Comparison of ENCODE assay signal across 14 cellular contexts in genomic region chr10:132382231-132382922, GRCh38. TPM values are rescaled to one million over a fixed set of nuclear protein-coding genes. Genes with fewer than 3 reads are reported as not detected.
DNase-seq lines count a peak whose midpoint lies in the region; ATAC-seq and TF ChIP-seq lines count a peak whose summit lies in the region.
"Had no signal": no experiment of that assay in that cellular context is flagged by ENCODE, and none has a peak within 500 bp of the region (broad histone marks: within the 10 kb centered on the region; RNA-seq: fewer than 3 reads in every experiment).

No MANE protein-coding gene starts in this region.

- no peak overlapping the region for H3K4me3 Mint-ChIP-seq in stimulated activated naive CD8-positive, alpha-beta T cell treated with anti-CD3 and anti-CD28 coated beads, Interleukin-15, Interleukin-2, amounts not matched to agents 100 ng/mL and 50 ng/mL, for 24 hours

- no peak overlapping the region for H3K27ac ChIP-seq in WERI-Rb-1
- H3K27ac ChIP-seq: foreskin keratinocyte had no signal

- DNase-seq in stimulated activated naive CD8-positive, alpha-beta T cell treated with anti-CD3 and anti-CD28 coated beads, Interleukin-15, Interleukin-2, amounts not matched to agents 100 U/mL and 50 U/mL, for 24 hours = no peak
- peak; percentile 80 for DNase-seq in RPMI7951 (ENCODE audit: low read depth)
- peak; percentile 52 for DNase-seq in fibroblast of mammary gland (ENCODE audit: low read depth)
- no peak for DNase-seq in KBM-7
- DNase-seq in ecto neural progenitor cell (ENCODE audit: low spot score) = no peak
- DNase-seq in WERI-Rb-1 = no peak
- DNase-seq: AML-193; foreskin keratinocyte; NCI-H524; stimulated activated CD4-positive, alpha-beta T cell treated with anti-CD3 and anti-CD28 coated beads, Interleukin-1b, Interleukin-23, amount 100 ng/mL, for 48 hours had no signal

- no peaks in the 10 kb centered on the region for H3K36me3 Mint-ChIP-seq in stimulated activated naive CD8-positive, alpha-beta T cell treated with anti-CD3 and anti-CD28 coated beads, Interleukin-15, Interleukin-2, amounts not matched to agents 100 ng/mL and 50 ng/mL, for 24 hours (ENCODE audit: low read depth)

- no peaks in the 10 kb centered on the region for H3K9me3 ChIP-seq in WERI-Rb-1 (ENCODE audit: severe bottlenecking)

- no peaks in the 10 kb centered on the region for H3K36me3 ChIP-seq in WERI-Rb-1

- TF ChIP-seq CTCF in fibroblast of mammary gland (conservative IDR thresholded peaks at IDR 0.05; ENCODE audit: control insufficient read depth, insufficient read depth, low read depth, low read length) (no peak), WERI-Rb-1 (IDR thresholded peaks at IDR 0.05; ENCODE audit: low read depth, low read length) (no peak)

- H3K9me3 Mint-ChIP-seq in stimulated activated naive CD8-positive, alpha-beta T cell treated with anti-CD3 and anti-CD28 coated beads, Interleukin-15, Interleukin-2, amounts not matched to agents 100 ng/mL and 50 ng/mL, for 24 hours = no peaks in the 10 kb centered on the region

- H3K4me1 Mint-ChIP-seq in stimulated activated naive CD8-positive, alpha-beta T cell treated with anti-CD3 and anti-CD28 coated beads, Interleukin-15, Interleukin-2, amounts not matched to agents 100 ng/mL and 50 ng/mL, for 24 hours (ENCODE audit: low read depth) = peaks cover 18% of the 10 kb centered on the region

- H3K27ac Mint-ChIP-seq in stimulated activated naive CD8-positive, alpha-beta T cell treated with anti-CD3 and anti-CD28 coated beads, Interleukin-15, Interleukin-2, amounts not matched to agents 100 ng/mL and 50 ng/mL, for 24 hours = peak overlapping the region; percentile 17
- H3K27ac Mint-ChIP-seq: progenitor cell of endocrine pancreas had no signal

- no peaks in the 10 kb centered on the region for H3K27me3 ChIP-seq in WERI-Rb-1 (ENCODE audit: insufficient read depth, low read depth, severe bottlenecking)
- H3K27me3 ChIP-seq: foreskin keratinocyte had no signal

- in situ Hi-C loops in KBM-7 (cut with MboI; ENCODE audit: low pct_unique_long_range_greater_than_20kb, low sequenced_read_pairs) = loop anchor here (10.0 kb wide), 1 partner anchor 72 kb away; no protein-coding TSS in a partner anchor

- H3K4me3 ChIP-seq in fibroblast of mammary gland (ENCODE audit: control insufficient read depth, low read depth, low read length) (no peak overlapping the region), WERI-Rb-1 (ENCODE audit: low read depth, low read length) (no peak overlapping the region)

- no peak for ATAC-seq in stimulated activated naive CD8-positive, alpha-beta T cell treated with anti-CD3 and anti-CD28 coated beads, Interleukin-15, Interleukin-2, amounts not matched to agents 100 U/mL and 50 U/mL, for 24 hours
- no peak for ATAC-seq in HG03196 (IDR thresholded peaks at IDR 0.05; ENCODE audit: unreplicated experiment)
- ATAC-seq: foreskin keratinocyte, HCT116 had no signal

- H3K27me3 Mint-ChIP-seq in stimulated activated naive CD8-positive, alpha-beta T cell treated with anti-CD3 and anti-CD28 coated beads, Interleukin-15, Interleukin-2, amounts not matched to agents 100 ng/mL and 50 ng/mL, for 24 hours = no peaks in the 10 kb centered on the region

RNA-seq across cellular contexts. Expression of gene PWWP2B, which starts 14.6 kb away (rescaled TPM):
- total RNA-seq in RPMI7951 (2014; rRNA removed; shearing (Covaris generic)) = 4.7 and 5.2 TPM in 2 replicates

RNA-seq across cellular contexts. Expression of gene LRRC27, which starts 50.4 kb away (rescaled TPM):
- total RNA-seq in RPMI7951 (2014; rRNA removed; shearing (Covaris generic)) = 3.0 and 4.3 TPM in 2 replicates

Comparison
In these comparisons a context has a peak if more than half of its experiments do, and no peak if none do; other contexts are left out.
1. DNase-seq: peak in RPMI7951 (single experiment) and fibroblast of mammary gland (single experiment); none in stimulated activated naive CD8-positive, alpha-beta T cell treated with anti-CD3 and anti-CD28 coated beads, Interleukin-15, Interleukin-2, amounts not matched to agents 100 U/mL and 50 U/mL, for 24 hours (single experiment), KBM-7 (single experiment), ecto neural progenitor cell (single experiment) and WERI-Rb-1 (single experiment).